Comparison of ENCODE assay signal across 1 cellular context in the genomic region with DNA sequence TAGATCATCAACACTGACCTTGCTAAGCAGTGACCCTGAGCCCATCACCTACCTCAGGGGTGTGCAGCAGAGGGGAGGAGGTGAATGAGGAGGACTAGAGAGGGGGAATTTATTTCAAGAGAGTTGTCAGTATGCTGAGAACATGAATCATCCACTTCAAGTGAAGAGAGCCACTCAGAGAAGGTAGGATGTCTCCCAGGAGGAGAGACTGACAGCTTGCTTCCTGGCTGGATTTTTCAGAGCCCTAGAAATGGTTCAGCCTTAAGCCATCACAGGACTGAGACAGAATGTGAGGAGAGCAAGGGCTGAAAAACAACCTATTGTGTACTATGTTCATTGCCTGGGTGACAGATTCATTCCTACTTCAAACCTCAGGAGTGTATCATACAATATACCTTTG.
TF ChIP-seq lines count a peak whose summit lies in the region.

No MANE protein-coding gene starts in this region.

TF ChIP-seq in K562, 482 proteins besides CTCF, POLR2A, EP300 and RAD21:
- TF ChIP-seq PRDM10 (IDR thresholded peaks at IDR 0.05; ENCODE audit: partially characterized antibody): peak; percentile 13
- peak; percentile 49 for TF ChIP-seq PKNOX1 (IDR thresholded peaks at IDR 0.05)
- TF ChIP-seq PHB (CRISPR knock-in tag; IDR thresholded peaks at IDR 0.05): no peak
- TF ChIP-seq MEIS2 (IDR thresholded peaks at IDR 0.05; ENCODE audit: partially characterized antibody): peak; percentile 36
